ENCODE assay signal across 26 cellular contexts in the genomic region with DNA sequence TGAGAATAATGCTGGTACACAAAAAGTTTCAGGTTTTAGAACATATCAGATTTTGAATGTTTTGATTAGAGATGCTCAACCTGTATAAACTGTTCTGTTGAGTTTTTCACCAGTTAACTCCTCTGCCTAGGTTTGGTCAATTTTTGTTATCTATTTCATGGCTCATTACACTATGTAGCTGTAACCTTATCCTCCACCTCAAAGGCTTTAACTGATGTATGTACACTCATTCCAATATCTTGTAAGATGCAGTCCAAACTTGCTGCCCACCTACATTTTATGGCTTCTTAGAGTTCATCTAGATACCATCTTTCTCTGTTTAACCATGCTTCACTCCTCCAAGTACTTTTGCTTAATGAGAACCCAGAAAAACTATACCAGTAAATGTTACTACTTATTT.
DNase-seq lines count a peak whose midpoint lies in the region; ATAC-seq, FAIRE-seq and TF ChIP-seq lines count a peak whose summit lies in the region.
"Had no signal": no experiment of that assay in that cellular context is flagged by ENCODE, and none has a peak within 500 bp of the region (broad histone marks: within the 10 kb centered on the region; RNA-seq: fewer than 3 reads in every experiment).

No MANE protein-coding gene starts in this region.

- peak overlapping the region; percentile 69 for H3K27ac ChIP-seq in cardiac muscle cell
- no peak overlapping the region for H3K27ac ChIP-seq in right atrium auricular region
- peak overlapping the region; percentile 47 for H3K27ac ChIP-seq in astrocyte (ENCODE audit: low read depth, low read length)
- H3K27ac ChIP-seq in vagina, result peak overlapping the region; percentile 47
- H3K27ac ChIP-seq: A549, adrenal gland, epithelial cell of prostate, neural progenitor cell had no signal

- H3K9me3 Mint-ChIP-seq in astrocyte (ENCODE audit: unreplicated experiment), result no peaks in the 10 kb centered on the region
- H3K9me3 Mint-ChIP-seq in mesothelial cell of epicardium, result no peaks in the 10 kb centered on the region
- H3K9me3 Mint-ChIP-seq: brain; CD8-positive, alpha-beta T cell; neural progenitor cell; stimulated activated naive CD8-positive, alpha-beta T cell treated with anti-CD3 and anti-CD28 coated beads, Interleukin-15, Interleukin-2, amounts not matched to agents 100 ng/mL and 50 ng/mL, for 24 hours had no signal

- H3K36me3 ChIP-seq in cardiac muscle cell, result no peaks in the 10 kb centered on the region
- H3K36me3 ChIP-seq in right atrium auricular region, result no peaks in the 10 kb centered on the region
- H3K36me3 ChIP-seq in astrocyte (ENCODE audit: insufficient read depth, low read length), result no peaks in the 10 kb centered on the region
- H3K36me3 ChIP-seq in vagina, result no peaks in the 10 kb centered on the region
- H3K36me3 ChIP-seq: adrenal gland, neural progenitor cell had no signal

- intact Hi-C loops in vagina (cut with DNase I), result no loop called here

- H3K27me3 ChIP-seq in cardiac muscle cell, result no peaks in the 10 kb centered on the region
- H3K27me3 ChIP-seq in right atrium auricular region, result no peaks in the 10 kb centered on the region
- H3K27me3 ChIP-seq in astrocyte (ENCODE audit: insufficient read depth, low read length), result no peaks in the 10 kb centered on the region
- no peaks in the 10 kb centered on the region for H3K27me3 ChIP-seq in vagina
- H3K27me3 ChIP-seq: adrenal gland, neural progenitor cell had no signal

- peak overlapping the region; percentile 59 for H3K27ac Mint-ChIP-seq in astrocyte (ENCODE audit: unreplicated experiment)
- peak overlapping the region; percentile 80 for H3K27ac Mint-ChIP-seq in mesothelial cell of epicardium
- H3K27ac Mint-ChIP-seq: B cell; CD8-positive, alpha-beta T cell; progenitor cell of endocrine pancreas; stimulated activated naive CD8-positive, alpha-beta T cell treated with anti-CD3 and anti-CD28 coated beads, Interleukin-15, Interleukin-2, amounts not matched to agents 100 ng/mL and 50 ng/mL, for 24 hours had no signal

- H3K9me3 ChIP-seq in cardiac muscle cell (ENCODE audit: low read depth), result no peaks in the 10 kb centered on the region
- H3K9me3 ChIP-seq in right atrium auricular region, result no peaks in the 10 kb centered on the region
- H3K9me3 ChIP-seq in astrocyte (ENCODE audit: insufficient read depth, low read depth, low read length), result no peaks in the 10 kb centered on the region
- no peaks in the 10 kb centered on the region for H3K9me3 ChIP-seq in vagina
- H3K9me3 ChIP-seq: A549 had no signal

- H3K4me3 Mint-ChIP-seq in astrocyte (ENCODE audit: unreplicated experiment) (no peak overlapping the region), mesothelial cell of epicardium (no peak overlapping the region)
- H3K4me3 Mint-ChIP-seq: B cell; brain; CD8-positive, alpha-beta T cell; neural progenitor cell; stimulated activated naive CD8-positive, alpha-beta T cell treated with anti-CD3 and anti-CD28 coated beads, Interleukin-15, Interleukin-2, amounts not matched to agents 100 ng/mL and 50 ng/mL, for 24 hours had no signal

- H3K36me3 Mint-ChIP-seq in astrocyte (ENCODE audit: low read depth, unreplicated experiment) (no peaks in the 10 kb centered on the region), mesothelial cell of epicardium (peaks cover 2% of the 10 kb centered on the region)

- H3K27me3 Mint-ChIP-seq in astrocyte (ENCODE audit: low read depth, unreplicated experiment), result no peaks in the 10 kb centered on the region
- H3K27me3 Mint-ChIP-seq in mesothelial cell of epicardium (ENCODE audit: low read depth), result no peaks in the 10 kb centered on the region
- H3K27me3 Mint-ChIP-seq: B cell; brain; progenitor cell of endocrine pancreas; stimulated activated naive CD8-positive, alpha-beta T cell treated with anti-CD3 and anti-CD28 coated beads, Interleukin-15, Interleukin-2, amounts not matched to agents 100 ng/mL and 50 ng/mL, for 24 hours had no signal

- peaks cover 39% of the 10 kb centered on the region for H4K20me1 ChIP-seq in astrocyte (ENCODE audit: insufficient read depth, low read length)

- H3K4me3 ChIP-seq in cardiac muscle cell (no peak overlapping the region), right atrium auricular region (no peak overlapping the region), astrocyte (ENCODE audit: insufficient read depth, low read depth, low read length) (no peak overlapping the region), vagina (no peak overlapping the region)
- H3K4me3 ChIP-seq: A549, adrenal gland, neural progenitor cell had no signal

- H2AFZ ChIP-seq in astrocyte (ENCODE audit: low read depth, low read length), result no peak overlapping the region
- H2AFZ ChIP-seq: neural progenitor cell had no signal

- no peak overlapping the region for H3K9ac ChIP-seq in astrocyte (ENCODE audit: low read length)
- H3K9ac ChIP-seq: neural progenitor cell had no signal

- peak overlapping the region; percentile 47 for H3K4me2 ChIP-seq in astrocyte (ENCODE audit: low read length)
- H3K4me2 ChIP-seq: neural progenitor cell had no signal

- H3K4me1 ChIP-seq in cardiac muscle cell (ENCODE audit: low read depth) (peaks cover 12% of the 10 kb centered on the region), right atrium auricular region (no peaks in the 10 kb centered on the region), astrocyte (ENCODE audit: insufficient read depth, low read length) (peaks cover 13% of the 10 kb centered on the region), vagina (peaks cover 10% of the 10 kb centered on the region)
- H3K4me1 ChIP-seq: neural progenitor cell had no signal

- TF ChIP-seq CTCF in cardiac muscle cell (IDR thresholded peaks at IDR 0.05; ENCODE audit: low read depth, low read length) (no peak), right atrium auricular region (IDR thresholded peaks at IDR 0.05) (no peak), astrocyte (IDR thresholded peaks at IDR 0.05; ENCODE audit: insufficient read depth, low read depth, low read length) (no peak), mesothelial cell of epicardium (IDR thresholded peaks at IDR 0.05; ENCODE audit: unreplicated experiment) (no peak), vagina (IDR thresholded peaks at IDR 0.05) (no peak)

- H3K4me1 Mint-ChIP-seq in astrocyte (ENCODE audit: low read depth, unreplicated experiment), result peaks cover 19% of the 10 kb centered on the region
- peaks cover 12% of the 10 kb centered on the region for H3K4me1 Mint-ChIP-seq in mesothelial cell of epicardium

- H3K79me2 ChIP-seq in astrocyte (ENCODE audit: insufficient read depth, low read length), result peaks cover 16% of the 10 kb centered on the region

- no peak for ATAC-seq in HG02678 (IDR thresholded peaks at IDR 0.05; ENCODE audit: unreplicated experiment)
- ATAC-seq in HG02763 (IDR thresholded peaks at IDR 0.05; ENCODE audit: unreplicated experiment), result no peak
- no peak for ATAC-seq in HG02981 (IDR thresholded peaks at IDR 0.05; ENCODE audit: unreplicated experiment)
- ATAC-seq: A549; CD8-positive, alpha-beta T cell had no signal

- no peak for DNase-seq in cardiac muscle cell (ENCODE audit: low read depth in 1 of 2, low spot score in 1 of 2)
- no peak for DNase-seq in right atrium auricular region (ENCODE audit: low spot score)
- peak; percentile 51 for DNase-seq in astrocyte (ENCODE audit: low read depth)
- no peak for DNase-seq in mesothelial cell of epicardium (ENCODE audit: low spot score in 2 of 2, unreplicated experiment in 2 of 2)
- DNase-seq in vagina (ENCODE audit: extremely low spot score in 2 of 2), result no peak
- DNase-seq: activated CD4-positive, alpha-beta T cell treated with anti-CD3 and anti-CD28 coated beads, Interleukin-2, amount 50 U/mL, for 48 hours; activated naive CD4-positive, alpha-beta T cell treated with Interleukin-2 at 50 U/mL for 16 hours; adrenal gland; CD8-positive, alpha-beta T cell; DMS 273 treated with DMSO at 0.1 percent for 48 hours; NCI-H1048; NCI-H1694 treated with DMSO at 0.1 percent for 48 hours; NCI-H2171 treated with DMSO at 0.1 percent for 48 hours; NCI-H524; NK-92 treated with Interleukin-12 subunit alpha and Interleukin-12 subunit beta, amount 100 ng/mL, for 24 hours; T-helper 1 cell had no signal

- FAIRE-seq in astrocyte (lab: Jason Lieb, UNC), result peak; percentile 29
- FAIRE-seq: A549 had no signal

- no peak for TF ChIP-seq POLR2A in vagina (IDR thresholded peaks at IDR 0.05)

Comparison
In these comparisons a context has a peak if more than half of its experiments do, and no peak if none do; other contexts are left out.
1. H3K27ac ChIP-seq: peak in cardiac muscle cell (single experiment), astrocyte (single experiment) and vagina (single experiment); none in right atrium auricular region (0 of 2).